In genomic region chr2:65344689-65345088, GRCh38 we compare ENCODE assay signal across 10 cellular contexts.
"Had no signal": no experiment of that assay in that cellular context is flagged by ENCODE, and none has a peak within 500 bp of the region (broad histone marks: within the 10 kb centered on the region; RNA-seq: fewer than 3 reads in every experiment).

No MANE protein-coding gene starts in this region.

- DNase-seq: activated B cell treated with CpG ODN at 0.5 μM for 24 hours; activated CD4-positive, alpha-beta T cell treated with anti-CD3 and anti-CD28 coated beads, Interleukin-2, amount 10 ng/mL, durations not matched to agents 7 days and 5 days; activated CD8-positive, alpha-beta memory T cell treated with anti-CD3 and anti-CD28 coated beads for 24 hours; activated naive CD4-positive, alpha-beta T cell treated with anti-CD3 and anti-CD28 coated beads, Interleukin-2, amount 10 ng/mL, durations not matched to agents 7 days and 5 days; colonic mucosa; left ventricle myocardium superior; retina; T1000 had no signal

- H3K9me3 ChIP-seq: colonic mucosa had no signal

- H3K27ac ChIP-seq: cardiac muscle cell, colonic mucosa had no signal

- ATAC-seq: left ventricle myocardium superior; stimulated activated memory B cell treated with anti-CD40 and anti-IgM and Interleukin-4, amounts not matched to agents 10 μg/mL and 1 μg/mL and 100 μg/mL, for 72 hours had no signal

- H3K27me3 ChIP-seq: cardiac muscle cell, colonic mucosa had no signal

- H3K4me3 ChIP-seq: cardiac muscle cell, colonic mucosa had no signal

- H3K36me3 ChIP-seq: cardiac muscle cell, colonic mucosa had no signal
